Comparison of ENCODE assay signal across 21 cellular contexts in the genomic region with DNA sequence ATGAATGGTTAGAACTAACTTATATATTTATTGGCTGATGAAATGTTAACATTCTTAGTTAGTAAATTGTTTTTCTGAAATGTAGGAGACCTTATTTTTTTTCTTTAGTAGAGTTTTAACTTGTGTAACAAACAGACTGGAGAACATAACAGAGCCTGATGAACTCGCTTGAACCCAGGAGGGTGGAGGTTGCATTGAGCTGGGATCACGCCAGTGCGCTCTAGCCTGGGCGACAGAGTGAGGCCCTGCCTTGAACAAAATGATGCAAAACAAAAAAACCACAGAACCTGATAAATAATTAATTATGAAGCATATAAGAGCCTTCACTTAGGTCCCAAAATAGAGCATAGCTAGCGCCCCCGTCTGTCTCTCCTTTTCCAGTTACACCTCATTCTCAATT. TPM values are rescaled to one million over a fixed set of nuclear protein-coding genes. Genes with fewer than 3 reads are reported as not detected.
DNase-seq lines count a peak whose midpoint lies in the region; ATAC-seq, FAIRE-seq and TF ChIP-seq lines count a peak whose summit lies in the region.
"Had no signal": no experiment of that assay in that cellular context is flagged by ENCODE, and none has a peak within 500 bp of the region (broad histone marks: within the 10 kb centered on the region; RNA-seq: fewer than 3 reads in every experiment).

No MANE protein-coding gene starts in this region.

- no peak for ATAC-seq in GM21528 (IDR thresholded peaks at IDR 0.05; ENCODE audit: low FRiP score, unreplicated experiment)
- ATAC-seq: A549, K562 had no signal

- no peak overlapping the region for H3K9ac ChIP-seq in kidney (ENCODE audit: low read length in 2 of 2)
- H3K9ac ChIP-seq: GM23248 had no signal

- peaks cover 19 to 22% of the 10 kb centered on the region in 2 donors for H3K4me1 ChIP-seq in kidney (ENCODE audit: control insufficient read depth in 1 of 2, insufficient read depth in 1 of 2, low read depth in 1 of 2, low read length in 2 of 2)
- H3K4me1 ChIP-seq: A549 had no signal

- no peak for FAIRE-seq in kidney (lab: Jason Lieb, UNC)
- FAIRE-seq: A549, GM19239, H54, K562 had no signal

- peaks cover 11 to 40% of the 10 kb centered on the region in 2 donors for H3K36me3 ChIP-seq in kidney (ENCODE audit: control insufficient read depth in 1 of 2, insufficient read depth in 2 of 2, low read length in 2 of 2)

- intact Hi-C loops in kidney (cut with DNase I) = no loop called here

- no peak overlapping the region for H3K4me3 ChIP-seq in kidney (ENCODE audit: low read length in 2 of 2)
- H3K4me3 ChIP-seq: A549, GM23248, K562 had no signal

- no peak for TF ChIP-seq CTCF in kidney (IDR thresholded peaks at IDR 0.05; ENCODE audit: borderline replicate concordance, extremely low read depth, insufficient read depth)

- DNase-seq in NCI-H526 (lab: John Stamatoyannopoulos, UW) (peak; percentile 5 to 29), NCI-H526 treated with DMSO at 0.1 percent for 48 hours (lab: John Stamatoyannopoulos, UW) (no peak), NCI-H1694 (lab: John Stamatoyannopoulos, UW) (peak; percentile 35), kidney (peak; percentile 40), cortex of kidney (lab: John Stamatoyannopoulos, UW) (no peak), SW 1271 (lab: John Stamatoyannopoulos, UW) (no peak)
- DNase-seq: AML-193; CD4-positive, alpha-beta T cell; DMS79 treated with DMSO at 0.1 percent for 48 hours; GF-D8; GM23248; HCEC 1CT; IMR-90 had no signal

- no peaks in the 10 kb centered on the region for H3K9me3 ChIP-seq in kidney (ENCODE audit: control insufficient read depth in 1 of 2, low read length in 2 of 2)
- H3K9me3 ChIP-seq: A549 had no signal

- H3K27ac ChIP-seq in kidney (ENCODE audit: low read depth in 2 of 2, low read length in 2 of 2) = peak overlapping the region in 1 of 2 donors; percentile 42
- H3K27ac ChIP-seq: 22Rv1, A549, C4-2B, GM23248, HL-60 had no signal

RNA-seq across cellular contexts. Expression of gene MTR, which starts 55.5 kb away (rescaled TPM):
- total RNA-seq in kidney = 61.0 TPM
- polyA plus RNA-seq in kidney (ENCODE audit: insufficient read depth, low read depth, low replicate concordance) = 7.6 TPM

Comparison
In these comparisons a context has a peak if more than half of its experiments do, and no peak if none do; other contexts are left out.
1. DNase-seq: peak in NCI-H526 (2 of 2), NCI-H1694 (single experiment) and kidney (single experiment); none in NCI-H526 treated with DMSO at 0.1 percent for 48 hours (single experiment), cortex of kidney (single experiment) and SW 1271 (0 of 2).